ENCODE assay signal across 8 cellular contexts in genomic region chr6:158284340-158285210, GRCh38. TPM values are rescaled to one million over a fixed set of nuclear protein-coding genes. Genes with fewer than 3 reads are reported as not detected.
A peak's percentile ranks its signal among the peaks of the same experiment; 100 is the strongest.
DNase-seq lines count a peak whose midpoint lies in the region; ATAC-seq, FAIRE-seq and TF ChIP-seq lines count a peak whose summit lies in the region.

No MANE protein-coding gene starts in this region.

- H3K27me3 Mint-ChIP-seq in mesothelial cell of epicardium (ENCODE audit: low read depth), result no peaks in the 10 kb centered on the region

- FAIRE-seq in frontal cortex (lab: Jason Lieb, UNC), result no peak

- no peaks in the 10 kb centered on the region for H3K9me3 Mint-ChIP-seq in mesothelial cell of epicardium

- H3K27ac Mint-ChIP-seq in mesothelial cell of epicardium, result peak overlapping the region; percentile 80

- ATAC-seq in GM21381 (IDR thresholded peaks at IDR 0.05; ENCODE audit: unreplicated experiment) (no peak), HG03159 (IDR thresholded peaks at IDR 0.05; ENCODE audit: unreplicated experiment) (no peak)

- H3K4me3 Mint-ChIP-seq in mesothelial cell of epicardium, result no peak overlapping the region

- H3K4me3 ChIP-seq in coronary artery, result peak overlapping the region; percentile 48

- peaks cover 25% of the 10 kb centered on the region for H3K4me1 Mint-ChIP-seq in mesothelial cell of epicardium

- H3K27ac ChIP-seq in coronary artery, result peak overlapping the region; percentile 46 to 76

- peaks cover 8% of the 10 kb centered on the region for H3K36me3 Mint-ChIP-seq in mesothelial cell of epicardium

- peak; percentile 65 for DNase-seq in Ammon's horn (ENCODE audit: low spot score)
- DNase-seq in NCI-H1048 (lab: John Stamatoyannopoulos, UW), result peak; percentile 16
- no peak for DNase-seq in coronary artery (ENCODE audit: low spot score)
- DNase-seq in mesothelial cell of epicardium (ENCODE audit: low spot score in 2 of 2, unreplicated experiment in 2 of 2), result no peak
- no peak for DNase-seq in frontal cortex (ENCODE audit: low spot score in 2 of 2)
- DNase-seq in NAMALWA (ENCODE audit: low spot score), result no peak

- TF ChIP-seq CTCF in coronary artery (IDR thresholded peaks at IDR 0.05), result no peak
- no peak for TF ChIP-seq CTCF in mesothelial cell of epicardium (IDR thresholded peaks at IDR 0.05; ENCODE audit: unreplicated experiment)

RNA-seq across cellular contexts. Expression of gene TULP4, which starts 27.7 kb away (rescaled TPM):
- total RNA-seq in mesothelial cell of epicardium (133 to 137 TPM (median 135 TPM) in 3 replicates), frontal cortex (1,613 TPM)

Comparison
In these comparisons a context has a peak if more than half of its experiments do, and no peak if none do; other contexts are left out.
1. DNase-seq: peak in Ammon's horn (single experiment) and NCI-H1048 (single experiment); none in coronary artery (single experiment), mesothelial cell of epicardium (0 of 2), frontal cortex (0 of 2) and NAMALWA (single experiment).
2. RNA of gene TULP4, which starts 27.7 kb away (total RNA-seq): 1,613 TPM in frontal cortex (single experiment); 133 to 137 TPM in mesothelial cell of epicardium; every median in the first group is over 10 times any median in the second.